1 cellular context compared by ENCODE assay signal in the genomic region with DNA sequence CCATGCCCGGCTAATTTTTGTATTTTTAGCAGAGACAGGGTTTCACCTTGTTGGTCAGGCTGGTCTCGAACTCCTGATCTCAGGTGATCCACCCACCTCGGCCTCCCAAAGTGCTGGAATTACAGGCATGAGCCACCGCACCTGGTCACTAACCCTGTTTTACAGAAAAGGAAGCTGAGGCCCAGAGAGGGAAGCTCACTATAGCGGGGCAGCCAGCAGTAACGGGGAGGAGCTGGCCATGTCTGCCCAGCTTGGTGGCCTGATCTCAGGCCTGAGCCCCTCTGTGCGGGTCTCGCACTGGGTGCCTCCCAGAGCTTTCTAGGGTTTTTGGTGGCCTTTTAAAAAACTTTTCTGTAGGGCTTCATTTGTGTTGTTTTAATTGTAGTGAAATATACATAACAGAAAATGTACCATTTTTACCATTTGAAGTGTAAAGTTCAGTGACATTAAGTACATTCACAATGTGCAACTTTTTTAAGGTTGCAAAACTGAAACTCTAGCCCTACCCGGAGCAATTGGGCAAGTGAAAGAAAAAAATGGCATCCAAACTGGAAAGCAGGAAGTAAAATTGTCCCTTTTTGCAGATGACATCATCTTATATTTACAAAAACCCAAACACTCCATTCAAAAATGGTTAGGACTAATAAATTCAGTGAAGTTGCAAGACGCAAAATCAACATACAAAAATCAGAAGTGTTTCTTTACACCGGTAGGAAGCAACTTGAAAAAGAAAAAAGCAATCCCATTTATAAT.
TF ChIP-seq lines count a peak whose summit lies in the region.

No MANE protein-coding gene starts in this region.

TF ChIP-seq in endothelial cell of umbilical vein, 7 proteins besides CTCF, POLR2A, EP300 and RAD21:
- no peak for TF ChIP-seq FOS (IDR thresholded peaks at IDR 0.05; ENCODE audit: borderline replicate concordance, insufficient read depth, low read length)
- no peak for TF ChIP-seq JUN (IDR thresholded peaks at IDR 0.05; ENCODE audit: borderline replicate concordance, insufficient read depth, insufficient read length, low read depth)
- no peak for TF ChIP-seq MYC (IDR thresholded peaks at IDR 0.05; ENCODE audit: low read depth, low read length)
- TF ChIP-seq POLR2AphosphoS5 (IDR thresholded peaks at IDR 0.05; ENCODE audit: insufficient read depth, low read depth, low read length) = no peak
- TF ChIP-seq GATA2 (IDR thresholded peaks at IDR 0.05; ENCODE audit: insufficient read depth, insufficient read length, low read depth, low read length) = no peak
- TF ChIP-seq, protein P1, sequence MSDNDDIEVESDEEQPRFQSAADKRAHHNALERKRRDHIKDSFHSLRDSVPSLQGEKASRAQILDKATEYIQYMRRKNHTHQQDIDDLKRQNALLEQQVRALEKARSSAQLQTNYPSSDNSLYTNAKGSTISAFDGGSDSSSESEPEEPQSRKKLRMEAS (IDR thresholded peaks at IDR 0.05; ENCODE audit: insufficient read depth, insufficient read length) = no peak
- TF ChIP-seq EZH2 (IDR thresholded peaks at IDR 0.05; ENCODE audit: borderline replicate concordance, low read depth, low read length, severe bottlenecking) = no peak
